ENCODE assay signal across 28 cellular contexts in genomic region chr14:70021548-70021947, GRCh38.
"Had no signal": no experiment of that assay in that cellular context is flagged by ENCODE, and none has a peak within 500 bp of the region (broad histone marks: within the 10 kb centered on the region; RNA-seq: fewer than 3 reads in every experiment).

No MANE protein-coding gene starts in this region.

- ATAC-seq: activated CD8-positive, alpha-beta memory T cell treated with anti-CD3 and anti-CD28 coated beads, Interleukin-2, amount 10 ng/mL, durations not matched to agents 7 days and 5 days; activated naive CD4-positive, alpha-beta T cell treated with anti-CD3 and anti-CD28 coated beads, Interleukin-2, amount 50 U/mL, for 72 hours; body of pancreas; Right ventricle myocardium inferior had no signal

- H3K27me3 ChIP-seq: adrenal gland, body of pancreas, breast epithelium had no signal

- DNase-seq: activated CD4-positive, alpha-beta memory T cell treated with anti-CD3 and anti-CD28 coated beads, Interleukin-2, amount 10 ng/mL, durations not matched to agents 7 days and 5 days; activated CD4-positive, alpha-beta T cell treated with anti-CD3 and anti-CD28 coated beads for 1 hour; activated CD4-positive, alpha-beta T cell treated with anti-CD3 and anti-CD28 coated beads for 48 hours; activated CD4-positive, CD25-positive, alpha-beta regulatory T cell; activated CD8-positive, alpha-beta memory T cell treated with anti-CD3 and anti-CD28 coated beads for 24 hours; activated CD8-positive, alpha-beta memory T cell treated with anti-CD3 and anti-CD28 coated beads, Interleukin-2, amount 10 ng/mL, durations not matched to agents 7 days and 5 days; activated CD8-positive, alpha-beta memory T cell treated with anti-CD3 and anti-CD28 coated beads, Interleukin-2, amount 50 U/mL, for 48 hours; activated gamma-delta T cell; activated naive CD4-positive, alpha-beta T cell treated with Interleukin-2 at 50 U/mL for 16 hours; body of pancreas; NCI-H1092 treated with DMSO at 0.1 percent for 48 hours; NCI-H1436; NCI-H1694; NCI-H1930; NCI-H2081 treated with DMSO at 0.1 percent for 48 hours; NCI-H226; NCI-H446 treated with DMSO at 0.1 percent for 48 hours; NCI-H524; PC-9; SIG-M5; T1000; WERI-Rb-1 had no signal

- H3K4me1 ChIP-seq: adrenal gland, body of pancreas had no signal

- H3K9me3 ChIP-seq: adrenal gland, body of pancreas, breast epithelium had no signal

- H3K4me3 ChIP-seq: adrenal gland, body of pancreas, breast epithelium, K562, PC-9 had no signal

- H3K27ac ChIP-seq: adrenal gland, body of pancreas, breast epithelium, PC-9, RWPE1, WERI-Rb-1 had no signal

- H3K36me3 ChIP-seq: adrenal gland, breast epithelium, WERI-Rb-1 had no signal
